Comparison of ENCODE assay signal across 33 cellular contexts in the genomic region with DNA sequence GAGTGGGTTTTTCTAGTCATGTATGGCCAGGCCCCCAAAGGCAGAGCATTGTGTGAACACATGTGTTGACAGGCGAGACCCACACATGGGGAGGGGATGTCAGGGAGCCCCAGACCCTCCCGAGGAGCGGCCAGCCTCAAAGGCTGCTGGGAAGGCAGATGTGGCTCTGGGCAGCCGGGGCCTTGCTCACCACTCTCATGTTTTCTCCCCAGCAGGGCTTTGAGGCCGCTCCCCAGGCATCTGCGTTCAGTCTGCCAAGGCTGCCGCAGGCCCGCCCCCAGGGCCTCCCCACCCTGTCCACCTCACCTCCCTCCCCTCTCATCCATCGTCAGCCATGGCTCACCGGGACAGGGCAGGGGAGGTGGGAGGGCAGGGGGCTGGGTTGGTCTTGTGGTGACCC.
"Had no signal": no experiment of that assay in that cellular context is flagged by ENCODE, and none has a peak within 500 bp of the region (broad histone marks: within the 10 kb centered on the region; RNA-seq: fewer than 3 reads in every experiment).

No MANE protein-coding gene starts in this region.

- H3K4me3 ChIP-seq: body of pancreas, PC-9 had no signal

- FAIRE-seq: astrocyte had no signal

- H3K27ac ChIP-seq: body of pancreas, PC-9, VCaP had no signal

- H3K27ac Mint-ChIP-seq: activated B cell treated with CpG ODN at 0.5 μM for 24 hours; activated CD4-positive, alpha-beta memory T cell treated with anti-CD3 and anti-CD28 coated beads for 36 hours; activated naive CD4-positive, alpha-beta T cell treated with anti-CD3 and anti-CD28 coated beads, Interleukin-2, amount 50 U/mL, for 24 hours; activated naive CD8-positive, alpha-beta T cell treated with anti-CD3 and anti-CD28 coated beads, Interleukin-2, amount 10 ng/mL, durations not matched to agents 7 days and 5 days; activated T-cell treated with anti-CD3 and anti-CD28 coated beads, Interleukin-2, amount 50 U/mL, for 72 hours; activated T-helper 2 cell treated with anti-CD3 and anti-CD28 coated beads, Interferon-gamma antibody, Interleukin-2, Interleukin-4, amounts not matched to agents 10 μg/mL and 5 μg/mL and 100 μg/mL, durations not matched to agents 14 hours and 24 hours and 36 hours had no signal

- H3K4me3 Mint-ChIP-seq: activated B cell treated with CpG ODN at 0.5 μM for 24 hours; activated CD4-positive, alpha-beta memory T cell treated with anti-CD3 and anti-CD28 coated beads for 36 hours; activated naive CD4-positive, alpha-beta T cell treated with anti-CD3 and anti-CD28 coated beads, Interleukin-2, amount 50 U/mL, for 24 hours; activated naive CD8-positive, alpha-beta T cell treated with anti-CD3 and anti-CD28 coated beads, Interleukin-2, amount 10 ng/mL, durations not matched to agents 7 days and 5 days; activated T-cell treated with anti-CD3 and anti-CD28 coated beads, Interleukin-2, amount 50 U/mL, for 72 hours had no signal

- H3K9me3 ChIP-seq: body of pancreas had no signal

- H3K4me1 ChIP-seq: body of pancreas had no signal

- H3K9me3 Mint-ChIP-seq: activated B cell treated with CpG ODN at 0.5 μM for 24 hours; activated CD4-positive, alpha-beta memory T cell treated with anti-CD3 and anti-CD28 coated beads for 36 hours; activated naive CD4-positive, alpha-beta T cell treated with anti-CD3 and anti-CD28 coated beads, Interleukin-2, amount 50 U/mL, for 24 hours; activated naive CD8-positive, alpha-beta T cell treated with anti-CD3 and anti-CD28 coated beads, Interleukin-2, amount 10 ng/mL, durations not matched to agents 7 days and 5 days; activated T-cell treated with anti-CD3 and anti-CD28 coated beads, Interleukin-2, amount 50 U/mL, for 72 hours; activated T-helper 2 cell treated with anti-CD3 and anti-CD28 coated beads, Interferon-gamma antibody, Interleukin-2, Interleukin-4, amounts not matched to agents 10 μg/mL and 5 μg/mL and 100 μg/mL, durations not matched to agents 14 hours and 24 hours and 36 hours had no signal

- H3K4me2 ChIP-seq: PC-9 had no signal

- ATAC-seq: body of pancreas had no signal

- DNase-seq: activated B cell treated with CpG ODN at 0.5 μM for 24 hours; activated CD4-positive, alpha-beta memory T cell treated with anti-CD3 and anti-CD28 coated beads for 36 hours; activated CD4-positive, alpha-beta T cell treated with anti-CD3 and anti-CD28 coated beads for 4 hours; activated CD4-positive, alpha-beta T cell treated with anti-CD3 and anti-CD28 coated beads, Interleukin-2, amount 50 U/mL, for 1 hour; activated CD4-positive, CD25-positive, alpha-beta regulatory T cell treated with anti-CD3 and anti-CD28 coated beads, Interleukin-2, amount 50 U/mL, for 72 hours; activated gamma-delta T cell; activated naive CD4-positive, alpha-beta T cell treated with Interleukin-2 at 50 U/mL for 16 hours; activated naive CD8-positive, alpha-beta T cell treated with anti-CD3 and anti-CD28 coated beads, Interleukin-2, amount 10 ng/mL, durations not matched to agents 7 days and 5 days; activated T-cell treated with anti-CD3 and anti-CD28 coated beads, Interleukin-2, amount 50 U/mL, for 1 hour; activated T-cell treated with anti-CD3 and anti-CD28 coated beads, Interleukin-2, amount 50 U/mL, for 72 hours; body of pancreas; caudate nucleus; cerebellar nuclear complex; Kasumi-1; KBM-7; MM.1S; MV-4-11; NCI-H1092; NCI-H1436 treated with DMSO at 0.1 percent for 48 hours; NCI-H1694 treated with DMSO at 0.1 percent for 48 hours; NCI-H2029; NCI-H345; NCI-H524 treated with DMSO at 0.1 percent for 48 hours; NK-92 treated with Interleukin-12 subunit alpha and Interleukin-12 subunit beta, amount 100 ng/mL, for 24 hours; PC-9; SW 1271; T-helper 1 cell; T-helper 2 cell; T-helper 9 cell had no signal

- H3K27me3 ChIP-seq: body of pancreas had no signal

- H3K27me3 Mint-ChIP-seq: activated B cell treated with CpG ODN at 0.5 μM for 24 hours; activated CD4-positive, alpha-beta memory T cell treated with anti-CD3 and anti-CD28 coated beads for 36 hours; activated naive CD4-positive, alpha-beta T cell treated with anti-CD3 and anti-CD28 coated beads, Interleukin-2, amount 50 U/mL, for 24 hours had no signal

- H2AFZ ChIP-seq: PC-9 had no signal
